ENCODE assay signal across 7 cellular contexts in genomic region chr19:14294974-14295373, GRCh38.
A peak's percentile ranks its signal among the peaks of the same experiment; 100 is the strongest.
DNase-seq lines count a peak whose midpoint lies in the region; TF ChIP-seq lines count a peak whose summit lies in the region.
"Not testable (repeated sequence)": the region's sequence is repeated elsewhere in the genome, so short reads cannot be mapped to it uniquely, and the experiment has no call there.

No MANE protein-coding gene starts in this region.

- H3K27me3 Mint-ChIP-seq in activated CD4-positive, alpha-beta T cell treated with anti-CD3 and anti-CD28 coated beads, Interleukin-2, amount 10 ng/mL, durations not matched to agents 24 days and 14 days; neural crest cell (ENCODE audit: low read depth): not testable (repeated sequence)
- H3K27me3 Mint-ChIP-seq in activated naive CD8-positive, alpha-beta T cell treated with anti-CD3 and anti-CD28 coated beads for 36 hours, result peaks cover 19% of the 10 kb centered on the region

- intact Hi-C loops in OCI-LY7 (cut with micrococcal nuclease; ENCODE audit: unreplicated experiment); activated CD4-positive, alpha-beta T cell treated with anti-CD3 and anti-CD28 coated beads, Interleukin-2, amount 10 ng/mL, durations not matched to agents 24 days and 14 days (cut with micrococcal nuclease): not testable (repeated sequence)

- not testable (repeated sequence) for H3K79me2 ChIP-seq in OCI-LY7 (ENCODE audit: insufficient read depth, low read depth, low read length)

- peaks cover 14% of the 10 kb centered on the region for H3K4me1 ChIP-seq in OCI-LY7 (ENCODE audit: insufficient read depth, low read length, poor library complexity, severe bottlenecking)

- H3K9me2 ChIP-seq in OCI-LY7 (ENCODE audit: insufficient read depth, low read length), result not testable (repeated sequence)

- not testable (repeated sequence) for H3K9me3 Mint-ChIP-seq in activated CD4-positive, alpha-beta T cell treated with anti-CD3 and anti-CD28 coated beads, Interleukin-2, amount 10 ng/mL, durations not matched to agents 24 days and 14 days; activated naive CD8-positive, alpha-beta T cell treated with anti-CD3 and anti-CD28 coated beads for 36 hours; neural crest cell

- not testable (repeated sequence) for H3K4me1 Mint-ChIP-seq in activated CD4-positive, alpha-beta T cell treated with anti-CD3 and anti-CD28 coated beads, Interleukin-2, amount 10 ng/mL, durations not matched to agents 24 days and 14 days; activated naive CD8-positive, alpha-beta T cell treated with anti-CD3 and anti-CD28 coated beads for 36 hours
- H3K4me1 Mint-ChIP-seq in neural crest cell, result peaks cover 17% of the 10 kb centered on the region

- CTCF ChIA-PET in OCI-LY7 (lab: Charles Lee; ENCODE audit: unreplicated experiment), result not testable (repeated sequence)

- H3K36me3 Mint-ChIP-seq in activated CD4-positive, alpha-beta T cell treated with anti-CD3 and anti-CD28 coated beads, Interleukin-2, amount 10 ng/mL, durations not matched to agents 24 days and 14 days (ENCODE audit: low read depth); activated naive CD8-positive, alpha-beta T cell treated with anti-CD3 and anti-CD28 coated beads for 36 hours; neural crest cell (ENCODE audit: low read depth): not testable (repeated sequence)

- not testable (repeated sequence) for H3K36me3 ChIP-seq in OCI-LY7 (ENCODE audit: insufficient read depth, low read length)

- not testable (repeated sequence) for H3K9me3 ChIP-seq in OCI-LY7 (ENCODE audit: low read length)

- peak overlapping the region; percentile 23 for H3K27ac ChIP-seq in OCI-LY7 (ENCODE audit: low read depth, low read length, poor library complexity, severe bottlenecking)

- BruUV-seq in OCI-LY7 (replicated peaks; lab: Mats Ljungman, UMichigan), result not testable (repeated sequence)

- H3K4me3 ChIP-seq in OCI-LY7 (ENCODE audit: low read depth, low read length, poor library complexity, severe bottlenecking), result peak overlapping the region; percentile 14

- peak overlapping the region; percentile 75 for H2AFZ ChIP-seq in OCI-LY7 (ENCODE audit: low read length)

- not testable (repeated sequence) for H3K4me3 Mint-ChIP-seq in activated CD4-positive, alpha-beta T cell treated with anti-CD3 and anti-CD28 coated beads, Interleukin-2, amount 10 ng/mL, durations not matched to agents 24 days and 14 days; activated naive CD8-positive, alpha-beta T cell treated with anti-CD3 and anti-CD28 coated beads for 36 hours; neural crest cell

- TF ChIP-seq RAD21 in Ishikawa (IDR thresholded peaks at IDR 0.05; ENCODE audit: low read depth), result not testable (repeated sequence)

- peak overlapping the region; percentile 53 for H3K4me2 ChIP-seq in OCI-LY7 (ENCODE audit: low read length)

- not testable (repeated sequence) for H3K27ac Mint-ChIP-seq in activated CD4-positive, alpha-beta T cell treated with anti-CD3 and anti-CD28 coated beads, Interleukin-2, amount 10 ng/mL, durations not matched to agents 24 days and 14 days; activated naive CD8-positive, alpha-beta T cell treated with anti-CD3 and anti-CD28 coated beads for 36 hours
- H3K27ac Mint-ChIP-seq in neural crest cell (ENCODE audit: unreplicated experiment), result peak overlapping the region; percentile 35

- not testable (repeated sequence) for TF ChIP-seq EP300 in Ishikawa (IDR thresholded peaks at IDR 0.05; ENCODE audit: borderline replicate concordance)

- H4K20me1 ChIP-seq in OCI-LY7 (ENCODE audit: insufficient read depth, low read length), result not testable (repeated sequence)

- POLR2A ChIA-PET in OCI-LY7 (lab: Charles Lee), result not testable (repeated sequence)

- DNase-seq in EH (ENCODE audit: low read depth) (peak; percentile 33), OCI-LY7 (ENCODE audit: low spot score) (peak; percentile 76), iPS DF 4.7 (ENCODE audit: extremely low read depth, low spot score) (peak; percentile 75), neural crest cell (ENCODE audit: low read depth, low spot score) (peak; percentile 18)
- DNase-seq in activated CD4-positive, alpha-beta T cell treated with anti-CD3 and anti-CD28 coated beads, Interleukin-2, amount 10 ng/mL, durations not matched to agents 24 days and 14 days, result peak; percentile 74
- peak; percentile 38 for DNase-seq in activated naive CD8-positive, alpha-beta T cell treated with anti-CD3 and anti-CD28 coated beads for 36 hours

- not testable (repeated sequence) for TF ChIP-seq CTCF in OCI-LY7 (conservative IDR thresholded peaks at IDR 0.05; ENCODE audit: low read length); neural crest cell (conservative IDR thresholded peaks at IDR 0.05)

TF ChIP-seq in Ishikawa, 13 proteins besides CTCF, POLR2A, EP300 and RAD21:
- TF ChIP-seq MAX (IDR thresholded peaks at IDR 0.05) (peak; percentile 36; the same call in 1 of the 2 replicates), USF1 (IDR thresholded peaks at IDR 0.05) (peak; percentile 78)

Comparison
In these comparisons a context has a peak if more than half of its experiments do, and no peak if none do; other contexts are left out.
1. Peak in every context shown above with its lines: DNase-seq, H3K4me3 ChIP-seq and H3K27ac ChIP-seq.
2. DNase-seq: peak in every context shown above with its lines; median percentile 76 in OCI-LY7; 75 in iPS DF 4.7; 74 in activated CD4-positive, alpha-beta T cell treated with anti-CD3 and anti-CD28 coated beads, Interleukin-2, amount 10 ng/mL, durations not matched to agents 24 days and 14 days; 38 in activated naive CD8-positive, alpha-beta T cell treated with anti-CD3 and anti-CD28 coated beads for 36 hours; 33 in EH; 18 in neural crest cell.